33 cellular contexts compared by ENCODE assay signal in genomic region chr10:96322275-96322674, GRCh38. TPM values are rescaled to one million over a fixed set of nuclear protein-coding genes. Genes with fewer than 3 reads are reported as not detected.
"Had no signal": no experiment of that assay in that cellular context is flagged by ENCODE, and none has a peak within 500 bp of the region (broad histone marks: within the 10 kb centered on the region; RNA-seq: fewer than 3 reads in every experiment).

No MANE protein-coding gene starts in this region.

- H3K27me3 ChIP-seq: ascending aorta, cardiac muscle cell had no signal

- DNase-seq: activated CD4-positive, alpha-beta memory T cell treated with anti-CD3 and anti-CD28 coated beads, Interleukin-2, amount 10 ng/mL, durations not matched to agents 7 days and 5 days; activated CD4-positive, alpha-beta T cell treated with anti-CD3 and anti-CD28 coated beads for 1 hour; activated CD4-positive, alpha-beta T cell treated with anti-CD3 and anti-CD28 coated beads, Interleukin-2, amount 10 ng/mL, durations not matched to agents 7 days and 5 days; activated CD4-positive, alpha-beta T cell treated with anti-CD3 and anti-CD28 coated beads, Interleukin-2, amount 50 U/mL, for 48 hours; activated CD4-positive, CD25-positive, alpha-beta regulatory T cell; activated CD8-positive, alpha-beta memory T cell treated with anti-CD3 and anti-CD28 coated beads for 24 hours; activated CD8-positive, alpha-beta memory T cell treated with anti-CD3 and anti-CD28 coated beads, Interleukin-2, amount 10 ng/mL, durations not matched to agents 7 days and 5 days; activated CD8-positive, alpha-beta memory T cell treated with anti-CD3 and anti-CD28 coated beads, Interleukin-2, amount 50 U/mL, for 48 hours; activated CD8-positive, alpha-beta T cell treated with anti-CD3 and anti-CD28 coated beads, Interleukin-2, amount 10 ng/mL, durations not matched to agents 7 days and 5 days; activated effector memory CD4-positive, alpha-beta T cell treated with Interleukin-2 at 50 U/mL for 16 hours; activated gamma-delta T cell; activated naive CD4-positive, alpha-beta T cell treated with anti-CD3 and anti-CD28 coated beads, Interleukin-2, amount 10 ng/mL, durations not matched to agents 7 days and 5 days; activated naive CD4-positive, alpha-beta T cell treated with Interleukin-2 at 50 U/mL for 16 hours; activated naive CD8-positive, alpha-beta T cell treated with anti-CD3 and anti-CD28 coated beads, Interleukin-2, amount 10 ng/mL, durations not matched to agents 7 days and 5 days; activated naive CD8-positive, alpha-beta T cell treated with anti-CD3 and anti-CD28 coated beads, Interleukin-2, amount 50 U/mL, for 24 hours; activated T-cell treated with anti-CD3 and anti-CD28 coated beads, Interleukin-2, amount 50 U/mL, for 24 hours; activated T-cell treated with anti-CD3 and anti-CD28 coated beads, Interleukin-2, amount 50 U/mL, for 48 hours; amygdala; anterior cingulate cortex; caudate nucleus; cerebellar nuclear complex; T-helper 2 cell; T-helper 9 cell had no signal

- ATAC-seq: activated CD4-positive, alpha-beta T cell treated with anti-CD3 and anti-CD28 coated beads for 36 hours; activated CD4-positive, CD25-positive, alpha-beta regulatory T cell treated with anti-CD3 and anti-CD28 coated beads, Interleukin-2, amount 50 U/mL, for 24 hours; activated CD8-positive, alpha-beta memory T cell treated with anti-CD3 and anti-CD28 coated beads, Interleukin-2, amount 10 ng/mL, durations not matched to agents 7 days and 5 days; activated CD8-positive, alpha-beta T cell treated with anti-CD3 and anti-CD28 coated beads, Interleukin-2, amount 10 ng/mL, durations not matched to agents 7 days and 5 days; activated naive CD8-positive, alpha-beta T cell treated with anti-CD3 and anti-CD28 coated beads, Interleukin-2, amount 50 U/mL, for 24 hours had no signal

- H3K36me3 ChIP-seq: ascending aorta, cardiac muscle cell, WERI-Rb-1 had no signal

- FAIRE-seq: bronchial epithelial cell had no signal

- H3K9me3 ChIP-seq: ascending aorta had no signal

- H3K4me3 ChIP-seq: ascending aorta, cardiac muscle cell had no signal

- H3K4me1 ChIP-seq: ascending aorta had no signal

- H3K27ac ChIP-seq: ascending aorta, cardiac muscle cell, WERI-Rb-1 had no signal

RNA-seq across cellular contexts. Expression of gene DNTT, which starts 18.0 kb away (rescaled TPM):
- total RNA-seq: activated CD4-positive, alpha-beta memory T cell treated with anti-CD3 and anti-CD28 coated beads, Interleukin-2, amount 10 ng/mL, durations not matched to agents 7 days and 5 days; activated CD4-positive, alpha-beta T cell treated with anti-CD3 and anti-CD28 coated beads for 36 hours; activated CD4-positive, alpha-beta T cell treated with anti-CD3 and anti-CD28 coated beads, Interleukin-2, amount 10 ng/mL, durations not matched to agents 7 days and 5 days; activated CD8-positive, alpha-beta memory T cell treated with anti-CD3 and anti-CD28 coated beads, Interleukin-2, amount 10 ng/mL, durations not matched to agents 7 days and 5 days; activated CD8-positive, alpha-beta T cell treated with anti-CD3 and anti-CD28 coated beads, Interleukin-2, amount 10 ng/mL, durations not matched to agents 7 days and 5 days; activated naive CD8-positive, alpha-beta T cell treated with anti-CD3 and anti-CD28 coated beads, Interleukin-2, amount 10 ng/mL, durations not matched to agents 7 days and 5 days; activated T-helper 2 cell treated with anti-CD3 and anti-CD28 coated beads, Interferon-gamma antibody, Interleukin-2, Interleukin-4, amounts not matched to agents 10 μg/mL and 5 μg/mL and 100 μg/mL, durations not matched to agents 14 hours and 24 hours and 36 hours; ascending aorta; bronchial epithelial cell; cardiac muscle cell; chondrocyte; WTC11 had no signal
- polyA plus RNA-seq: adipose tissue, cardiac muscle cell had no signal

RNA-seq across cellular contexts. Expression of gene OPALIN, which starts 36.5 kb away (rescaled TPM):
- total RNA-seq: activated CD4-positive, alpha-beta memory T cell treated with anti-CD3 and anti-CD28 coated beads, Interleukin-2, amount 10 ng/mL, durations not matched to agents 7 days and 5 days; activated CD4-positive, alpha-beta T cell treated with anti-CD3 and anti-CD28 coated beads for 36 hours; activated CD4-positive, alpha-beta T cell treated with anti-CD3 and anti-CD28 coated beads, Interleukin-2, amount 10 ng/mL, durations not matched to agents 7 days and 5 days; activated CD8-positive, alpha-beta memory T cell treated with anti-CD3 and anti-CD28 coated beads, Interleukin-2, amount 10 ng/mL, durations not matched to agents 7 days and 5 days; activated CD8-positive, alpha-beta T cell treated with anti-CD3 and anti-CD28 coated beads, Interleukin-2, amount 10 ng/mL, durations not matched to agents 7 days and 5 days; activated naive CD8-positive, alpha-beta T cell treated with anti-CD3 and anti-CD28 coated beads, Interleukin-2, amount 10 ng/mL, durations not matched to agents 7 days and 5 days; activated T-helper 2 cell treated with anti-CD3 and anti-CD28 coated beads, Interferon-gamma antibody, Interleukin-2, Interleukin-4, amounts not matched to agents 10 μg/mL and 5 μg/mL and 100 μg/mL, durations not matched to agents 14 hours and 24 hours and 36 hours; ascending aorta; bronchial epithelial cell; cardiac muscle cell; chondrocyte had no signal
- polyA plus RNA-seq: adipose tissue, cardiac muscle cell had no signal

RNA-seq across cellular contexts. Expression of gene BLNK, which starts 50.9 kb away (rescaled TPM):
- total RNA-seq: activated CD4-positive, alpha-beta memory T cell treated with anti-CD3 and anti-CD28 coated beads, Interleukin-2, amount 10 ng/mL, durations not matched to agents 7 days and 5 days; activated CD4-positive, alpha-beta T cell treated with anti-CD3 and anti-CD28 coated beads for 36 hours; activated CD4-positive, alpha-beta T cell treated with anti-CD3 and anti-CD28 coated beads, Interleukin-2, amount 10 ng/mL, durations not matched to agents 7 days and 5 days; activated CD8-positive, alpha-beta memory T cell treated with anti-CD3 and anti-CD28 coated beads, Interleukin-2, amount 10 ng/mL, durations not matched to agents 7 days and 5 days; activated CD8-positive, alpha-beta T cell treated with anti-CD3 and anti-CD28 coated beads, Interleukin-2, amount 10 ng/mL, durations not matched to agents 7 days and 5 days; activated T-helper 2 cell treated with anti-CD3 and anti-CD28 coated beads, Interferon-gamma antibody, Interleukin-2, Interleukin-4, amounts not matched to agents 10 μg/mL and 5 μg/mL and 100 μg/mL, durations not matched to agents 14 hours and 24 hours and 36 hours; ascending aorta; cardiac muscle cell; chondrocyte; WTC11 had no signal
